Comparison of ENCODE assay signal across 8 cellular contexts in the genomic region with DNA sequence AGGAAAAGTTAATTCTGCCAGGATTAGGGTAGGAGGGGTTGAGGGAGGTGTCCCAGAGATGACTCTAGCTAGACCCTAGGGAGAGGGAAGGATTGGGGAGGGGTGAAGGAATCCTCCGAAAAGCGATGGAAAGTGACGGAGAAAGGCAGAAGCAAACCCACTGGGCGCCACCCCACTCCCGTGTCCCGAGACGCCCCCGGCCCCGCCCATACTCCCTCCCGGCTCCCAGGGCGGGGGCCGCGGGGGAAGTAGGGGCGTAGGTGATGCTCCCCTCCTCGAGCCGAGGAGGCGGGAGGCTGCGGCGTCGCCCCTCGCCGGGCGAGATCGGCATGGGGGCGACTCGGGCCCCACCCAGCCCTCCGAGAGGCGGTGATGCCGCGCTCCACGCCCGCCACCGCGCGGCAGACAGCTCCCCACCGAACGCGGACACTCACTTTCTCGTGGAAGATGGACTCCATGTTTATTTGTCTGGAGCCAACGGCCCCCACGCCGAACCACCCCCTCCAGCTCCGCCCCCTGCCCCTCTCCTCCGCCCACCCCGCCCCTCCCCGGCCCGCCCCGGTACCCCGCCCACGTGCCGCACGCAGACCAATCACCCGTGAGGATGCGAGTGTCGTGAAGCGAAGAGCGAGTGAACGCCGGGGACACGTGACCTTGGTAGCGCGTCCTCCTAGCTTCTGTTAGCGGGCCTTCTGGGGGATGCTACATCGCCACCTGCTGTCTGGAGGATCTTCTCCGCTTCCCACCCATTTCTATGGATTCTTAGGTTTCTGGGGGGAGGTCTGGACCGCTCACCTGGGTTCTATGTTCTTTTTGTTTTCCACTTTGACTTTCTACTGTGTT. TPM values are rescaled to one million over a fixed set of nuclear protein-coding genes. Genes with fewer than 3 reads are reported as not detected.
A peak's percentile ranks its signal among the peaks of the same experiment; 100 is the strongest.
DNase-seq lines count a peak whose midpoint lies in the region; ATAC-seq, FAIRE-seq and TF ChIP-seq lines count a peak whose summit lies in the region.

ATXN3 (minus strand) TSS at position 488 of the 843 bp plus-strand sequence; CDS start at position 458, 30 bp downstream.

- peak; percentile 82 for ATAC-seq in HG02852 (IDR thresholded peaks at IDR 0.05; ENCODE audit: unreplicated experiment)

- no peaks in the 10 kb centered on the region for H3K9me3 ChIP-seq in left ventricle myocardium inferior (replicated peaks)

- H3K36me3 ChIP-seq in left ventricle myocardium inferior = no peaks in the 10 kb centered on the region

- no peaks in the 10 kb centered on the region for H3K36me3 Mint-ChIP-seq in progenitor cell of endocrine pancreas (ENCODE audit: insufficient read depth)

- no peaks in the 10 kb centered on the region for H3K27me3 ChIP-seq in left ventricle myocardium inferior (ENCODE audit: low read depth)

- TF ChIP-seq POLR2A in GM12892 (IDR thresholded peaks at IDR 0.05; ENCODE audit: low read depth, low read length) = peak; percentile 69; the same call in 1 of the 2 replicates

- intact Hi-C loops in left ventricle myocardium inferior (cut with micrococcal nuclease) = no loop called here

- H3K27ac ChIP-seq in left ventricle myocardium inferior (replicated peaks) = peak within 1 kb of the TSS; percentile 99

- TF ChIP-seq CTCF in left ventricle myocardium inferior (IDR thresholded peaks at IDR 0.05; ENCODE audit: borderline replicate concordance) (peak; percentile 81), progenitor cell of endocrine pancreas (IDR thresholded peaks at IDR 0.05; ENCODE audit: unreplicated experiment) (peak; percentile 77)

- H3K27ac Mint-ChIP-seq in progenitor cell of endocrine pancreas = peak within 1 kb of the TSS; percentile 93

- peaks cover 53% of the 10 kb centered on the region for H3K4me1 ChIP-seq in left ventricle myocardium inferior

- H3K27me3 Mint-ChIP-seq in progenitor cell of endocrine pancreas = peaks cover 7% of the 10 kb centered on the region

- H3K9me3 Mint-ChIP-seq in progenitor cell of endocrine pancreas (ENCODE audit: low read depth) = no peaks in the 10 kb centered on the region

- H3K4me3 ChIP-seq in left ventricle myocardium inferior = peak within 1 kb of the TSS; percentile 97

- peak; percentile 91 for DNase-seq in GM12892 (ENCODE audit: insufficient read length)
- peak; percentile 97 for DNase-seq in NCI-H146 (lab: John Stamatoyannopoulos, UW)
- peak; percentile 93 to 97 (median 94) for DNase-seq in T-helper 1 cell
- DNase-seq in amniotic epithelial cell (ENCODE audit: low read depth) = peak; percentile 99
- peak; percentile 97 for DNase-seq in left ventricle myocardium inferior
- DNase-seq in progenitor cell of endocrine pancreas (ENCODE audit: low spot score, unreplicated experiment) = peak; percentile 86
- DNase-seq in ureter (ENCODE audit: low spot score) = peak; percentile 97

- peaks cover 11% of the 10 kb centered on the region for H3K4me1 Mint-ChIP-seq in progenitor cell of endocrine pancreas (ENCODE audit: low read depth)

- H3K4me3 Mint-ChIP-seq in progenitor cell of endocrine pancreas (ENCODE audit: low read depth) = peak within 1 kb of the TSS; percentile 92

- FAIRE-seq in GM12892 (lab: Jason Lieb, UNC) = peak; percentile 97

RNA-seq across cellular contexts. Expression of gene ATXN3, which starts in this region (rescaled TPM):
- 25.0 TPM for polyA plus RNA-seq in GM12892 (2012; ENCODE audit: missing spikeins)
- total RNA-seq in left ventricle myocardium inferior (15.7 TPM), progenitor cell of endocrine pancreas (31.9 and 33.4 TPM in 2 replicates), ureter (38.6 TPM)

Comparison
In these comparisons a context has a peak if more than half of its experiments do, and no peak if none do; other contexts are left out.
1. Peak in every context shown above with its lines: DNase-seq, ATAC-seq, H3K4me3 ChIP-seq and H3K27ac ChIP-seq.